In the genomic region with DNA sequence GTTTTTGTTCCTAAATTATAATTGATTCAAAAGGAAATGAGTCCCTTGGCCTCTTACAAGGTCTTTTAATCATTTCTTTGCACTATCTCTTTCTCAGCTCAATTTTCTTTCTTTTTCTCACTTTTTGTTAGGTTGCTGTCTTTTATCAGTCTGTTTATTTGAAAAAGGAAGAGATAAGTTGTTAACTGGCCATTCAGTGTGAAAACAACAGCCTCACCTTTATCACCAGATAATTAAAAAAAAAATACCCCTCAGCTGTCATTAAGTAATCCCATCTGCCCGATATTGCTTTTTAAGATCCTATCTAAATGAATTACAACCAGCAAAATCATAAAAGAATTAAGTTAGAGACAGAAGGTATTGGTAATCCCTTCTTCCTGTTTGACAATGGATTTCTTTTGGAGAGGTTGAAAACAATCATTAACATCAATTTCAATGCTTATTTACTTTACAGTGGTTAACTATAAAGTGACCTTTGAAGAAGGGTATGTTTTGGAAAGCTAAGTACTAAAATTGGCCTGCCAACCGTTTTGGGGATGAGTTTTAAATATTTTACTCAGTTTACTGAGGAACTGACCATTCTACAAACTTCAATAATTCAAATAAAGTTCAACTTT, we compare ENCODE assay signal across 29 cellular contexts.
DNase-seq lines count a peak whose midpoint lies in the region; ATAC-seq, FAIRE-seq and TF ChIP-seq lines count a peak whose summit lies in the region.
"Had no signal": no experiment of that assay in that cellular context is flagged by ENCODE, and none has a peak within 500 bp of the region (broad histone marks: within the 10 kb centered on the region; RNA-seq: fewer than 3 reads in every experiment).

No MANE protein-coding gene starts in this region.

- H3K9me3 ChIP-seq in endodermal cell (ENCODE audit: control insufficient read depth, low read length) (no peaks in the 10 kb centered on the region), tibial nerve (no peaks in the 10 kb centered on the region)
- H3K9me3 ChIP-seq: adrenal gland, body of pancreas, pancreas, vagina had no signal

- no peak for ATAC-seq in activated T-cell treated with anti-CD3 and anti-CD28 coated beads, Interleukin-2, amount 50 U/mL, for 72 hours (replicated peaks in 1 of 2)
- ATAC-seq: body of pancreas, esophagus mucosa, pancreas, right cardiac atrium had no signal

- H3K27me3 ChIP-seq in endodermal cell (ENCODE audit: control insufficient read depth, insufficient read depth, low read length, poor library complexity, severe bottlenecking) (no peaks in the 10 kb centered on the region), tibial nerve (no peaks in the 10 kb centered on the region)
- H3K27me3 ChIP-seq: adrenal gland, body of pancreas, pancreas, vagina had no signal

- H3K4me3 ChIP-seq in endodermal cell (ENCODE audit: low read length), result peak overlapping the region; percentile 67
- no peak overlapping the region for H3K4me3 ChIP-seq in tibial nerve
- H3K4me3 ChIP-seq: adrenal gland, body of pancreas, lung, pancreas, smooth muscle cell, vagina had no signal

- H3K4me3 Mint-ChIP-seq in activated T-cell treated with anti-CD3 and anti-CD28 coated beads, Interleukin-2, amount 50 U/mL, for 72 hours, result no peak overlapping the region
- H3K4me3 Mint-ChIP-seq in endodermal cell, result peak overlapping the region; percentile 41
- H3K4me3 Mint-ChIP-seq: activated CD4-positive, alpha-beta memory T cell treated with anti-CD3 and anti-CD28 coated beads, Interleukin-2, amount 10 ng/mL, durations not matched to agents 7 days and 5 days; activated naive CD4-positive, alpha-beta T cell treated with anti-CD3 and anti-CD28 coated beads, Interleukin-2, amount 10 ng/mL, durations not matched to agents 7 days and 5 days; CD4-positive, alpha-beta T cell; central memory CD8-positive, alpha-beta T cell; dendritic cell treated with granulocyte-macrophage colony-stimulating factor and Interleukin-4, amounts not matched to agents 40 ng/mL and 50 ng/mL, for 4 days; nephron progenitor cell had no signal

- H3K36me3 ChIP-seq in endodermal cell (ENCODE audit: control insufficient read depth, insufficient read depth, low read length) (no peaks in the 10 kb centered on the region), tibial nerve (no peaks in the 10 kb centered on the region)
- H3K36me3 ChIP-seq: adrenal gland, pancreas, vagina had no signal

- peak overlapping the region; percentile 75 for H3K27ac Mint-ChIP-seq in activated T-cell treated with anti-CD3 and anti-CD28 coated beads, Interleukin-2, amount 50 U/mL, for 72 hours
- H3K27ac Mint-ChIP-seq in endodermal cell, result peak overlapping the region; percentile 88
- H3K27ac Mint-ChIP-seq: activated CD4-positive, alpha-beta memory T cell treated with anti-CD3 and anti-CD28 coated beads, Interleukin-2, amount 10 ng/mL, durations not matched to agents 7 days and 5 days; activated naive CD4-positive, alpha-beta T cell treated with anti-CD3 and anti-CD28 coated beads, Interleukin-2, amount 10 ng/mL, durations not matched to agents 7 days and 5 days; CD4-positive, alpha-beta T cell; dendritic cell treated with granulocyte-macrophage colony-stimulating factor and Interleukin-4, amounts not matched to agents 40 ng/mL and 50 ng/mL, for 4 days; nephron progenitor cell had no signal

- DNase-seq in activated T-cell treated with anti-CD3 and anti-CD28 coated beads, Interleukin-2, amount 50 U/mL, for 72 hours, result no peak
- no peak for DNase-seq in activated T-cell treated with anti-CD3 and anti-CD28 coated beads, Interleukin-2, amount 50 U/mL, for 48 hours
- DNase-seq in NCI-H748 treated with DMSO at 0.1 percent for 48 hours (lab: John Stamatoyannopoulos, UW) (peak; percentile 52), endodermal cell (no peak), urothelium cell line (ENCODE audit: low spot score) (no peak), putamen (ENCODE audit: low spot score) (no peak), tibial nerve (ENCODE audit: low spot score in 2 of 2) (no peak), NCI-H1694 treated with DMSO at 0.1 percent for 48 hours (lab: John Stamatoyannopoulos, UW) (no peak)
- DNase-seq: activated CD4-positive, alpha-beta memory T cell treated with anti-CD3 and anti-CD28 coated beads, Interleukin-2, amount 10 ng/mL, durations not matched to agents 7 days and 5 days; activated CD4-positive, CD25-positive, alpha-beta regulatory T cell treated with anti-CD3 and anti-CD28 coated beads, Interleukin-2, amount 50 U/mL, for 72 hours; activated CD8-positive, alpha-beta memory T cell treated with anti-CD3 and anti-CD28 coated beads, Interleukin-2, amount 50 U/mL, for 4 hours; activated naive CD4-positive, alpha-beta T cell treated with anti-CD3 and anti-CD28 coated beads, Interleukin-2, amount 10 ng/mL, durations not matched to agents 7 days and 5 days; adrenal gland; body of pancreas; CD4-positive, alpha-beta T cell; NCI-H446; pancreas; right cardiac atrium; SHP77; stimulated activated naive CD4-positive, alpha-beta T cell treated with Interleukin-2 at 50 U/mL for 16 hours had no signal

- peaks cover 4% of the 10 kb centered on the region for H3K27me3 Mint-ChIP-seq in activated T-cell treated with anti-CD3 and anti-CD28 coated beads, Interleukin-2, amount 50 U/mL, for 72 hours (ENCODE audit: low read depth)
- H3K27me3 Mint-ChIP-seq in endodermal cell (ENCODE audit: insufficient read depth), result no peaks in the 10 kb centered on the region
- H3K27me3 Mint-ChIP-seq: activated CD4-positive, alpha-beta memory T cell treated with anti-CD3 and anti-CD28 coated beads, Interleukin-2, amount 10 ng/mL, durations not matched to agents 7 days and 5 days; CD4-positive, alpha-beta T cell; central memory CD8-positive, alpha-beta T cell; dendritic cell treated with granulocyte-macrophage colony-stimulating factor and Interleukin-4, amounts not matched to agents 40 ng/mL and 50 ng/mL, for 4 days had no signal

- TF ChIP-seq POLR2A in tibial nerve (IDR thresholded peaks at IDR 0.05), result no peak

- peak overlapping the region; percentile 57 for H3K27ac ChIP-seq in endodermal cell (ENCODE audit: low read depth, low read length)
- H3K27ac ChIP-seq in tibial nerve, result no peak overlapping the region
- H3K27ac ChIP-seq: adrenal gland, body of pancreas, KMS-11, pancreas, vagina had no signal

- TF ChIP-seq CTCF in endodermal cell (conservative IDR thresholded peaks at IDR 0.05) (no peak), tibial nerve (IDR thresholded peaks at IDR 0.05) (no peak)

- FAIRE-seq in urothelium cell line (lab: Jason Lieb, UNC), result peak; percentile 71
- FAIRE-seq: H54, pancreas had no signal

- H3K9ac ChIP-seq in endodermal cell (ENCODE audit: extremely low read depth, low read length, poor library complexity, severe bottlenecking), result peak overlapping the region; percentile 58
- H3K9ac ChIP-seq: KMS-11 had no signal

- TF ChIP-seq EP300 in tibial nerve (IDR thresholded peaks at IDR 0.05), result no peak

- no peaks in the 10 kb centered on the region for H3K4me1 Mint-ChIP-seq in activated T-cell treated with anti-CD3 and anti-CD28 coated beads, Interleukin-2, amount 50 U/mL, for 72 hours (ENCODE audit: low read depth)
- peaks cover 36% of the 10 kb centered on the region for H3K4me1 Mint-ChIP-seq in endodermal cell
- H3K4me1 Mint-ChIP-seq: activated CD4-positive, alpha-beta memory T cell treated with anti-CD3 and anti-CD28 coated beads, Interleukin-2, amount 10 ng/mL, durations not matched to agents 7 days and 5 days; activated naive CD4-positive, alpha-beta T cell treated with anti-CD3 and anti-CD28 coated beads, Interleukin-2, amount 10 ng/mL, durations not matched to agents 7 days and 5 days; central memory CD8-positive, alpha-beta T cell had no signal

- no peaks in the 10 kb centered on the region for H3K9me3 Mint-ChIP-seq in activated T-cell treated with anti-CD3 and anti-CD28 coated beads, Interleukin-2, amount 50 U/mL, for 72 hours
- peaks cover 2% of the 10 kb centered on the region for H3K9me3 Mint-ChIP-seq in endodermal cell
- H3K9me3 Mint-ChIP-seq: activated CD4-positive, alpha-beta memory T cell treated with anti-CD3 and anti-CD28 coated beads, Interleukin-2, amount 10 ng/mL, durations not matched to agents 7 days and 5 days; activated naive CD4-positive, alpha-beta T cell treated with anti-CD3 and anti-CD28 coated beads, Interleukin-2, amount 10 ng/mL, durations not matched to agents 7 days and 5 days; CD4-positive, alpha-beta T cell; central memory CD8-positive, alpha-beta T cell; dendritic cell treated with granulocyte-macrophage colony-stimulating factor and Interleukin-4, amounts not matched to agents 40 ng/mL and 50 ng/mL, for 4 days; nephron progenitor cell had no signal

- no peaks in the 10 kb centered on the region for H3K36me3 Mint-ChIP-seq in activated T-cell treated with anti-CD3 and anti-CD28 coated beads, Interleukin-2, amount 50 U/mL, for 72 hours (ENCODE audit: insufficient read depth in 2 of 2)
- peaks cover 4% of the 10 kb centered on the region for H3K36me3 Mint-ChIP-seq in endodermal cell (ENCODE audit: low read depth)
- H3K36me3 Mint-ChIP-seq: activated naive CD4-positive, alpha-beta T cell treated with anti-CD3 and anti-CD28 coated beads, Interleukin-2, amount 10 ng/mL, durations not matched to agents 7 days and 5 days had no signal

- H3K4me1 ChIP-seq in endodermal cell (ENCODE audit: control insufficient read depth, insufficient read depth, low read length) (no peaks in the 10 kb centered on the region), tibial nerve (no peaks in the 10 kb centered on the region)
- H3K4me1 ChIP-seq: adrenal gland, body of pancreas, pancreas, vagina had no signal

- WGBS in endodermal cell (ENCODE audit: insufficient coverage in 1 of 2, insufficient read length in 1 of 2), 2 experiments, result 0% methylated on average over 2 of the region's 2 CpGs; no CpG with 5 or more reads in 1 of the 2 experiments
- WGBS in tibial nerve, 2 donors, result 52% methylated on average over 2 of the region's 2 CpGs
